ENCODE assay signal across 8 cellular contexts in the genomic region with DNA sequence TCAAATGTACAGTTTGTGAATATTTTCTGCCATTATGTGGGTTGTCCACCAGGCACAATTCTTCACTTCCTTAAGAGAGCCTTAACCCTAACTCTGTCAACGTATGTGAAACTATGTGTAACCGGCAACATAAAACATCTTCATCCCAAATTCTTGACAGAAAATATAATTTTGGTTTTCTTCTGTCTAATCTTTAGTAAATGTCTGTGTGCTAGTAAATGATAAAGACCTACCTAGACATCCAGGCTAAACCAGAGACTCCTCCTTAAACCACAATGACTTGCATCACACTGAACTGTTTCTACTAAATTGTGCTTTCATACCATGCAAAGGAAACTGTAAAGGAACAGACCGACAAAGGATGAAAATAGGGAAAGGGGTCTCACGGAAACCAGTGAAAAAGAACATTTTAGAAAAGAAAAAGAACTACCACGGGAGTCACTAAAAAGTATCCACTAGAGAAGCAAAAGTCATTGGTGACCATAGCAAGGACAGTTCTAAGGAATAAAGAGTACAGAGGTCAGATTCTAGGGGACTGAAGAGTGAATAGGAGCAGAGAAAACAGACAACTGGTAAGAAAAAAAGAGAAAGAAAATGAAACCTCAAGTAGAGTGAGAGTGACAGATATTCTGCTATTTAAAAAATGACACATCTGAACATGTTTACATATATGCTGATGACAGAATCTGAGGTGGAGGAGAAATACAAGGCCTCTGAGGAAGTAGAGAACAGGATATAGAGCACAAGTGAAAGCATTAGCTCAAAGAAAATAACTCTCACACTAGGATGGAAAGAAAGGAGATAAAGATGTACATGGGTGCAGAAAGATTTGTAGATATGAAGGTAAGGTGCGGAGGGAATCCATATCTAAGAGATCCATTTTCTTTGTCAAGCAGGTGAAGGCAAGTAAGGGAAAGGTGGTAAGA. TPM values are rescaled to one million over a fixed set of nuclear protein-coding genes. Genes with fewer than 3 reads are reported as not detected.
DNase-seq lines count a peak whose midpoint lies in the region; ATAC-seq, FAIRE-seq and TF ChIP-seq lines count a peak whose summit lies in the region.

No MANE protein-coding gene starts in this region.

- DNase-seq in GM12891 (ENCODE audit: insufficient read length, low spot score) (peak; percentile 9), NOMO-1 treated with dmso at 0.1 percent for 144 hours (lab: John Stamatoyannopoulos, UW; ENCODE audit: unreplicated experiment) (peak; percentile 54), fibroblast of villous mesenchyme (ENCODE audit: low read depth) (peak; percentile 39), MG63 (no peak), DMS114 treated with DMSO at 0.1 percent for 48 hours (lab: John Stamatoyannopoulos, UW; ENCODE audit: unreplicated experiment) (no peak), nucleus accumbens (lab: John Stamatoyannopoulos, UW) (no peak)
- DNase-seq in stimulated activated CD4-positive, alpha-beta T cell treated with anti-CD3 and anti-CD28 coated beads, Interleukin-15, amount 100 ng/mL, for 24 hours, result no peak

- peak; percentile 71 for FAIRE-seq in GM12891 (lab: Jason Lieb, UNC)

- peaks cover 26% of the 10 kb centered on the region for H3K36me3 ChIP-seq in MG63

- no peaks in the 10 kb centered on the region for H3K27me3 ChIP-seq in MG63

- peak; percentile 70 for ATAC-seq in HG02588 (IDR thresholded peaks at IDR 0.05; ENCODE audit: unreplicated experiment)

- no peaks in the 10 kb centered on the region; the same call in 1 of the 2 replicates for H3K9me3 ChIP-seq in MG63

- H3K4me3 ChIP-seq in fibroblast of villous mesenchyme (ENCODE audit: low read depth, low read length) (no peak overlapping the region), MG63 (no peak overlapping the region)

- TF ChIP-seq POLR2A in GM12891 (IDR thresholded peaks at IDR 0.05; ENCODE audit: low read depth, low read length), result no peak

- TF ChIP-seq CTCF in fibroblast of villous mesenchyme (IDR thresholded peaks at IDR 0.05; ENCODE audit: insufficient read depth, low read depth, low read length), result no peak

TF ChIP-seq in GM12891, 5 proteins besides CTCF, POLR2A, EP300 and RAD21:
- TF ChIP-seq SPI1 (IDR thresholded peaks at IDR 0.05; ENCODE audit: low read depth, low read length), result no peak
- no peak for TF ChIP-seq POU2F2 (IDR thresholded peaks at IDR 0.05; ENCODE audit: low read depth, low read length)
- TF ChIP-seq PAX5 (IDR thresholded peaks at IDR 0.05; ENCODE audit: insufficient read depth, low read length, severe bottlenecking), result no peak
- no peak for TF ChIP-seq TAF1 (IDR thresholded peaks at IDR 0.05; ENCODE audit: low read depth, low read length)
- no peak for TF ChIP-seq POLR2AphosphoS5 (IDR thresholded peaks at IDR 0.05; ENCODE audit: low read depth, low read length)

RNA-seq across cellular contexts. Expression of a gene that starts 49.4 kb away (rescaled TPM):
- 5.3 TPM for polyA plus RNA-seq in GM12891 (2012; ENCODE audit: low read depth, missing spikeins)
- total RNA-seq in fibroblast of villous mesenchyme, result 67.8 and 72.8 TPM in 2 replicates
- 12.4 and 14.9 TPM in 2 replicates for total RNA-seq in MG63 (2014; rRNA removed; shearing (Covaris generic); ENCODE audit: low replicate concordance)

Comparison
In these comparisons a context has a peak if more than half of its experiments do, and no peak if none do; other contexts are left out.
1. DNase-seq: peak in GM12891 (single experiment), NOMO-1 treated with dmso at 0.1 percent for 144 hours (single experiment) and fibroblast of villous mesenchyme (single experiment); none in MG63 (single experiment), DMS114 treated with DMSO at 0.1 percent for 48 hours (single experiment), nucleus accumbens (0 of 56) and stimulated activated CD4-positive, alpha-beta T cell treated with anti-CD3 and anti-CD28 coated beads, Interleukin-15, amount 100 ng/mL, for 24 hours (single experiment).